ENCODE assay signal across 8 cellular contexts in the genomic region with DNA sequence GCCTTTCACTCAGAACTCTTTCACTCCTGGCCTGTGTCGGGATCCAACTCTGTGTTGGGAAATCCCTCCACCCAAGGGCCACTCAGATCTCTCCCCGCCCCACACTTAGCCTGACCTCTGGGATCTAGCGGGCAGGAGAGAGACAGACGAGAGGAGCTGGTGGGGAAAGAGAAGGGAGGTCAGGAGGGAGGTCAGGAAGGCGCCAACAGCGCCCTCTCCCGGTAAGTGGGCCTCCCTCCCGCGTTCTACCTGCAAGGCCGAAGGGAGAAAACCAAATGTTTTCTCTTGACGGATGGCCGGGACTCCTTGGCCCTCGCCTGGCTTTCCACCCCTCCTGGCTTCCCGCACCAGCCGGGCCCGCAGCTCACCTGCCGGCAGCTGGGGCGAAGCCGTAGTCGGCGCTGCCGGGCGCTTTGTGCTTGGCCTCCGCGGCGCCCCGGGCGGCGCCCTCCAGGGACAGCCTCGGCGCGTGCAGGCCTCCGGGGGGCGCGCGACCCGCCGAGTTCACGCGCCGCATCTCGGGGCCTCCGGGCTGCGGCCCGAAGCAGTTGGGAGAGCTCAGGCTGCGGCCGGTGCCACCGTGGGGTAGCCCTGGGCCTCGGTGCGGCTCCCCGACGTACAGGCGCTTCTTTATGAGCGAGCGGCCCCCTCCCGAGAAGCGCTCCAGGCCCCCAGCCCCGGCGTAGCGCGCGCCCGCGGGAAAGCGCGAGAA. TPM values are rescaled to one million over a fixed set of nuclear protein-coding genes. Genes with fewer than 3 reads are reported as not detected.
DNase-seq lines count a peak whose midpoint lies in the region; ATAC-seq and TF ChIP-seq lines count a peak whose summit lies in the region.

No MANE protein-coding gene starts in this region.

- H3K4me3 ChIP-seq in NB4 (ENCODE audit: low read depth, low read length) (peak overlapping the region; percentile 47), fibroblast of villous mesenchyme (ENCODE audit: low read depth, low read length) (peak overlapping the region; percentile 40), thymus (ENCODE audit: low read length) (peak overlapping the region; percentile 63)

- H3K36me3 Mint-ChIP-seq in osteocyte (ENCODE audit: unreplicated experiment) = peaks cover 6% of the 10 kb centered on the region

- H3K4me1 ChIP-seq in thymus (ENCODE audit: control insufficient read depth, insufficient read depth, low read length) = no peaks in the 10 kb centered on the region

- H3K27me3 ChIP-seq in thymus (ENCODE audit: control insufficient read depth, insufficient read depth) = no peaks in the 10 kb centered on the region

- H3K9me3 Mint-ChIP-seq in osteocyte (ENCODE audit: unreplicated experiment) = no peaks in the 10 kb centered on the region

- TF ChIP-seq CTCF in NB4 (IDR thresholded peaks at IDR 0.05; ENCODE audit: low read depth, low read length) (peak; percentile 97), fibroblast of villous mesenchyme (IDR thresholded peaks at IDR 0.05; ENCODE audit: insufficient read depth, low read depth, low read length) (peak; percentile 79), osteocyte (IDR thresholded peaks at IDR 0.05) (peak; percentile 50)

- no peaks in the 10 kb centered on the region for H3K9me3 ChIP-seq in thymus (ENCODE audit: control insufficient read depth)

- H3K27me3 Mint-ChIP-seq in osteocyte (ENCODE audit: unreplicated experiment) = no peaks in the 10 kb centered on the region

- peak overlapping the region; percentile 38 for H3K27ac ChIP-seq in thymus (ENCODE audit: low read depth)

- no peak overlapping the region for H3K27ac Mint-ChIP-seq in osteocyte (ENCODE audit: unreplicated experiment)

- H3K4me1 Mint-ChIP-seq in osteocyte (ENCODE audit: unreplicated experiment) = peaks cover 21% of the 10 kb centered on the region

- no peaks in the 10 kb centered on the region for H3K36me3 ChIP-seq in thymus (ENCODE audit: control insufficient read depth, insufficient read depth)

- WGBS in thymus = 3% methylated on average over 66 of the region's 66 CpGs

- DNase-seq in NB4 (ENCODE audit: low read depth) = peak; percentile 87
- DNase-seq in activated T-cell treated with anti-CD3 and anti-CD28 coated beads, Interleukin-2, amount 50 U/mL, for 48 hours = peak; percentile 88 to 90
- DNase-seq in fibroblast of villous mesenchyme (ENCODE audit: low read depth) = peak; percentile 81
- no peak for DNase-seq in osteocyte (ENCODE audit: extremely low spot score, unreplicated experiment)
- DNase-seq in NCI-H2196 (lab: John Stamatoyannopoulos, UW; ENCODE audit: unreplicated experiment) = no peak
- DNase-seq in COR-L47 (lab: John Stamatoyannopoulos, UW) = no peak

- peak; percentile 72 for ATAC-seq in GM19351 (IDR thresholded peaks at IDR 0.05; ENCODE audit: unreplicated experiment)

- H3K4me3 Mint-ChIP-seq in osteocyte (ENCODE audit: unreplicated experiment) = no peak overlapping the region

- TF ChIP-seq POLR2A in NB4 (IDR thresholded peaks at IDR 0.05; ENCODE audit: extremely low read depth, insufficient read length) = no peak

RNA-seq across cellular contexts. Expression of a gene that starts 38.2 kb away (rescaled TPM):
- 2.6 and 4.3 TPM in 2 replicates for total RNA-seq in fibroblast of villous mesenchyme
- 4.0 and 4.3 TPM in 2 replicates for total RNA-seq in osteocyte
- polyA plus RNA-seq in thymus = 4.8 TPM

RNA-seq across cellular contexts. Expression of a gene that starts 53.9 kb away (rescaled TPM):
- total RNA-seq in fibroblast of villous mesenchyme (16.0 and 20.0 TPM in 2 replicates), osteocyte (27.6 and 29.2 TPM in 2 replicates)
- 13.0 TPM for polyA plus RNA-seq in thymus

Comparison
In these comparisons a context has a peak if more than half of its experiments do, and no peak if none do; other contexts are left out.
1. DNase-seq: peak in NB4 (single experiment), activated T-cell treated with anti-CD3 and anti-CD28 coated beads, Interleukin-2, amount 50 U/mL, for 48 hours (2 of 2) and fibroblast of villous mesenchyme (single experiment); none in osteocyte (single experiment), NCI-H2196 (single experiment) and COR-L47 (single experiment).
2. Peak in every context shown above with its lines, with median percentiles within 50 percentile points of each other: H3K4me3 ChIP-seq and CTCF ChIP-seq.